ENCODE assay signal across 21 cellular contexts in genomic region chr17:80800775-80801391, GRCh38.
DNase-seq lines count a peak whose midpoint lies in the region; ATAC-seq and TF ChIP-seq lines count a peak whose summit lies in the region.
"Had no signal": no experiment of that assay in that cellular context is flagged by ENCODE, and none has a peak within 500 bp of the region (broad histone marks: within the 10 kb centered on the region; RNA-seq: fewer than 3 reads in every experiment).

No MANE protein-coding gene starts in this region.

- no peaks in the 10 kb centered on the region for H3K27me3 ChIP-seq in endodermal cell (ENCODE audit: control insufficient read depth, insufficient read depth, low read length, poor library complexity, severe bottlenecking)
- H3K27me3 ChIP-seq: gastroesophageal sphincter, neural progenitor cell had no signal

- CTCF ChIA-PET in activated CD4-positive, alpha-beta memory T cell treated with anti-CD3 and anti-CD28 coated beads for 36 hours (lab: Charles Lee) = no interaction called here

- peaks cover 38% of the 10 kb centered on the region for H3K4me1 Mint-ChIP-seq in activated T-cell treated with anti-CD3 and anti-CD28 coated beads, Interleukin-2, amount 50 U/mL, for 24 hours (ENCODE audit: low read depth)
- H3K4me1 Mint-ChIP-seq in activated T-cell treated with anti-CD3 and anti-CD28 coated beads, Interleukin-2, amount 50 U/mL, for 4 hours (ENCODE audit: low read depth) = peaks cover 24% of the 10 kb centered on the region
- H3K4me1 Mint-ChIP-seq in endodermal cell = peaks cover 21% of the 10 kb centered on the region
- H3K4me1 Mint-ChIP-seq in progenitor cell of endocrine pancreas (ENCODE audit: low read depth) = peaks cover 9% of the 10 kb centered on the region
- peaks cover 28% of the 10 kb centered on the region for H3K4me1 Mint-ChIP-seq in activated CD4-positive, alpha-beta memory T cell treated with anti-CD3 and anti-CD28 coated beads for 36 hours (ENCODE audit: low read depth)
- H3K4me1 Mint-ChIP-seq in stimulated activated effector memory CD8-positive, alpha-beta T cell treated with anti-CD3 and anti-CD28 coated beads, Interleukin-12 subunit alpha, Interleukin-12 subunit beta, amount 100 ng/mL, for 72 hours = peaks cover 9% of the 10 kb centered on the region
- H3K4me1 Mint-ChIP-seq: CD14-positive monocyte had no signal

- no peak for ATAC-seq in activated T-cell treated with anti-CD3 and anti-CD28 coated beads, Interleukin-2, amount 50 U/mL, for 4 hours
- ATAC-seq in stimulated activated effector memory CD8-positive, alpha-beta T cell treated with anti-CD3 and anti-CD28 coated beads, Interleukin-12 subunit alpha, Interleukin-12 subunit beta, amount 100 ng/mL, for 72 hours = no peak
- ATAC-seq: gastroesophageal sphincter, SK-N-SH treated with all-trans-retinoic acid at 6 μM for 48 hours, WTC11 had no signal

- H3K9me3 Mint-ChIP-seq in activated T-cell treated with anti-CD3 and anti-CD28 coated beads, Interleukin-2, amount 50 U/mL, for 24 hours = peaks cover 4% of the 10 kb centered on the region
- H3K9me3 Mint-ChIP-seq in activated T-cell treated with anti-CD3 and anti-CD28 coated beads, Interleukin-2, amount 50 U/mL, for 4 hours = no peaks in the 10 kb centered on the region
- H3K9me3 Mint-ChIP-seq in endodermal cell (peaks cover 5% of the 10 kb centered on the region), progenitor cell of endocrine pancreas (ENCODE audit: low read depth) (peaks cover 3% of the 10 kb centered on the region)
- peaks cover 10% of the 10 kb centered on the region for H3K9me3 Mint-ChIP-seq in activated CD4-positive, alpha-beta memory T cell treated with anti-CD3 and anti-CD28 coated beads for 36 hours
- H3K9me3 Mint-ChIP-seq in stimulated activated effector memory CD8-positive, alpha-beta T cell treated with anti-CD3 and anti-CD28 coated beads, Interleukin-12 subunit alpha, Interleukin-12 subunit beta, amount 100 ng/mL, for 72 hours = no peaks in the 10 kb centered on the region
- H3K9me3 Mint-ChIP-seq: neural progenitor cell had no signal

- TF ChIP-seq CTCF in endodermal cell (conservative IDR thresholded peaks at IDR 0.05) = peak; percentile 28
- peak; percentile 28 for TF ChIP-seq CTCF in progenitor cell of endocrine pancreas (IDR thresholded peaks at IDR 0.05; ENCODE audit: unreplicated experiment)

- WGBS in endodermal cell (ENCODE audit: insufficient coverage in 1 of 2, insufficient read length in 1 of 2), 2 experiments = 92 to 98% methylated on average over 13 to 15 of the region's 15 CpGs

- no peak overlapping the region for H3K4me3 ChIP-seq in endodermal cell (ENCODE audit: low read length)
- H3K4me3 ChIP-seq: gastroesophageal sphincter, HAP-1, neural progenitor cell had no signal

- peaks cover 3% of the 10 kb centered on the region for H3K4me1 ChIP-seq in endodermal cell (ENCODE audit: control insufficient read depth, insufficient read depth, low read length)
- H3K4me1 ChIP-seq: HAP-1 had no signal

- POLR2A ChIA-PET in activated CD4-positive, alpha-beta memory T cell treated with anti-CD3 and anti-CD28 coated beads for 36 hours (lab: Charles Lee) = interaction anchor here (0.8 kb wide), 1 partner anchor 204 kb away, joined by 3 read pairs; no protein-coding TSS in a partner anchor

- no peak overlapping the region for H3K27ac ChIP-seq in endodermal cell (ENCODE audit: low read depth, low read length)
- H3K27ac ChIP-seq: gastroesophageal sphincter, neural progenitor cell had no signal

- peaks cover 4% of the 10 kb centered on the region for H3K9me3 ChIP-seq in endodermal cell (ENCODE audit: control insufficient read depth, low read length)
- H3K9me3 ChIP-seq: gastroesophageal sphincter, HAP-1 had no signal

- H3K4me3 Mint-ChIP-seq in activated T-cell treated with anti-CD3 and anti-CD28 coated beads, Interleukin-2, amount 50 U/mL, for 24 hours = no peak overlapping the region
- H3K4me3 Mint-ChIP-seq in activated T-cell treated with anti-CD3 and anti-CD28 coated beads, Interleukin-2, amount 50 U/mL, for 4 hours = no peak overlapping the region
- H3K4me3 Mint-ChIP-seq in endodermal cell (no peak overlapping the region), progenitor cell of endocrine pancreas (ENCODE audit: low read depth) (no peak overlapping the region)
- H3K4me3 Mint-ChIP-seq in activated CD4-positive, alpha-beta memory T cell treated with anti-CD3 and anti-CD28 coated beads for 36 hours = no peak overlapping the region
- H3K4me3 Mint-ChIP-seq in stimulated activated effector memory CD8-positive, alpha-beta T cell treated with anti-CD3 and anti-CD28 coated beads, Interleukin-12 subunit alpha, Interleukin-12 subunit beta, amount 100 ng/mL, for 72 hours = no peak overlapping the region
- H3K4me3 Mint-ChIP-seq: CD14-positive monocyte, neural progenitor cell, WTC11 had no signal

- peaks cover 65% of the 10 kb centered on the region for H3K36me3 Mint-ChIP-seq in activated T-cell treated with anti-CD3 and anti-CD28 coated beads, Interleukin-2, amount 50 U/mL, for 24 hours (ENCODE audit: low read depth)
- peaks cover 12% of the 10 kb centered on the region for H3K36me3 Mint-ChIP-seq in activated T-cell treated with anti-CD3 and anti-CD28 coated beads, Interleukin-2, amount 50 U/mL, for 4 hours (ENCODE audit: insufficient read depth)
- peaks cover 22% of the 10 kb centered on the region for H3K36me3 Mint-ChIP-seq in endodermal cell (ENCODE audit: low read depth)
- H3K36me3 Mint-ChIP-seq in progenitor cell of endocrine pancreas (ENCODE audit: insufficient read depth) = peaks cover 17% of the 10 kb centered on the region
- H3K36me3 Mint-ChIP-seq in activated CD4-positive, alpha-beta memory T cell treated with anti-CD3 and anti-CD28 coated beads for 36 hours = peaks cover 14% of the 10 kb centered on the region
- peaks cover 6% of the 10 kb centered on the region for H3K36me3 Mint-ChIP-seq in stimulated activated effector memory CD8-positive, alpha-beta T cell treated with anti-CD3 and anti-CD28 coated beads, Interleukin-12 subunit alpha, Interleukin-12 subunit beta, amount 100 ng/mL, for 72 hours

- intact Hi-C loops in activated CD4-positive, alpha-beta memory T cell treated with anti-CD3 and anti-CD28 coated beads for 36 hours (cut with micrococcal nuclease) = no loop called here

- H3K27me3 Mint-ChIP-seq in activated T-cell treated with anti-CD3 and anti-CD28 coated beads, Interleukin-2, amount 50 U/mL, for 24 hours = no peaks in the 10 kb centered on the region
- H3K27me3 Mint-ChIP-seq in activated T-cell treated with anti-CD3 and anti-CD28 coated beads, Interleukin-2, amount 50 U/mL, for 4 hours (ENCODE audit: low read depth) = no peaks in the 10 kb centered on the region
- H3K27me3 Mint-ChIP-seq in endodermal cell (ENCODE audit: insufficient read depth) (no peaks in the 10 kb centered on the region), progenitor cell of endocrine pancreas (no peaks in the 10 kb centered on the region)
- no peaks in the 10 kb centered on the region for H3K27me3 Mint-ChIP-seq in activated CD4-positive, alpha-beta memory T cell treated with anti-CD3 and anti-CD28 coated beads for 36 hours

- H3K9ac ChIP-seq in endodermal cell (ENCODE audit: extremely low read depth, low read length, poor library complexity, severe bottlenecking) = no peak overlapping the region
- H3K9ac ChIP-seq: neural progenitor cell had no signal

- H3K36me3 ChIP-seq in endodermal cell (ENCODE audit: control insufficient read depth, insufficient read depth, low read length) = peaks cover 6% of the 10 kb centered on the region
- H3K36me3 ChIP-seq: HAP-1, neural progenitor cell had no signal

- H3K27ac Mint-ChIP-seq in activated T-cell treated with anti-CD3 and anti-CD28 coated beads, Interleukin-2, amount 50 U/mL, for 24 hours = no peak overlapping the region
- no peak overlapping the region for H3K27ac Mint-ChIP-seq in endodermal cell
- no peak overlapping the region for H3K27ac Mint-ChIP-seq in progenitor cell of endocrine pancreas
- no peak overlapping the region for H3K27ac Mint-ChIP-seq in activated CD4-positive, alpha-beta memory T cell treated with anti-CD3 and anti-CD28 coated beads for 36 hours
- H3K27ac Mint-ChIP-seq in stimulated activated effector memory CD8-positive, alpha-beta T cell treated with anti-CD3 and anti-CD28 coated beads, Interleukin-12 subunit alpha, Interleukin-12 subunit beta, amount 100 ng/mL, for 72 hours = no peak overlapping the region
- H3K27ac Mint-ChIP-seq: WTC11 had no signal

- DNase-seq in activated T-cell treated with anti-CD3 and anti-CD28 coated beads, Interleukin-2, amount 50 U/mL, for 24 hours = peak; percentile 13
- no peak for DNase-seq in activated T-cell treated with anti-CD3 and anti-CD28 coated beads, Interleukin-2, amount 50 U/mL, for 4 hours
- DNase-seq in NCI-H774 (lab: John Stamatoyannopoulos, UW) = peak; percentile 73
- peak; percentile 58 for DNase-seq in endodermal cell
- DNase-seq in progenitor cell of endocrine pancreas (ENCODE audit: low spot score, unreplicated experiment) = no peak
- no peak for DNase-seq in activated CD4-positive, alpha-beta memory T cell treated with anti-CD3 and anti-CD28 coated beads for 36 hours
- no peak for DNase-seq in stimulated activated effector memory CD8-positive, alpha-beta T cell treated with anti-CD3 and anti-CD28 coated beads, Interleukin-12 subunit alpha, Interleukin-12 subunit beta, amount 100 ng/mL, for 72 hours (ENCODE audit: low spot score in 2 of 2)
- DNase-seq in stimulated activated CD4-positive, alpha-beta T cell treated with anti-CD3 and anti-CD28 coated beads, Interleukin-4, amount 100 ng/mL, for 24 hours = no peak
- DNase-seq: activated CD4-positive, alpha-beta T cell treated with anti-CD3 and anti-CD28 coated beads, Interleukin-2, amount 50 U/mL, for 1 hour; activated CD8-positive, alpha-beta memory T cell treated with anti-CD3 and anti-CD28 coated beads, Interleukin-2, amount 50 U/mL, for 48 hours; EL; NCI-H1930; NCI-H69; T-helper 9 cell; trophoblast cell had no signal

Comparison
In these comparisons a context has a peak if more than half of its experiments do, and no peak if none do; other contexts are left out.
1. DNase-seq: peak in activated T-cell treated with anti-CD3 and anti-CD28 coated beads, Interleukin-2, amount 50 U/mL, for 24 hours (single experiment), NCI-H774 (single experiment) and endodermal cell (single experiment); none in activated T-cell treated with anti-CD3 and anti-CD28 coated beads, Interleukin-2, amount 50 U/mL, for 4 hours (single experiment), progenitor cell of endocrine pancreas (single experiment), activated CD4-positive, alpha-beta memory T cell treated with anti-CD3 and anti-CD28 coated beads for 36 hours (single experiment), stimulated activated effector memory CD8-positive, alpha-beta T cell treated with anti-CD3 and anti-CD28 coated beads, Interleukin-12 subunit alpha, Interleukin-12 subunit beta, amount 100 ng/mL, for 72 hours (0 of 2) and stimulated activated CD4-positive, alpha-beta T cell treated with anti-CD3 and anti-CD28 coated beads, Interleukin-4, amount 100 ng/mL, for 24 hours (single experiment).